Comparison of ENCODE assay signal across 28 cellular contexts in genomic region chr2:138396843-138397242, GRCh38.
"Had no signal": no experiment of that assay in that cellular context is flagged by ENCODE, and none has a peak within 500 bp of the region (broad histone marks: within the 10 kb centered on the region; RNA-seq: fewer than 3 reads in every experiment).

No MANE protein-coding gene starts in this region.

- DNase-seq: hippocampal formation; kidney; left colon; left lung; lower lobe of right lung; mammary epithelial cell; mesenchymal stem cell; naive thymus-derived CD8-positive, alpha-beta T cell; nucleus accumbens; pancreas; posterior cingulate gyrus; retina; right cardiac atrium; sigmoid colon; small intestine; spleen; stimulated activated CD4-positive, alpha-beta T cell treated with anti-CD3 and anti-CD28 coated beads, Interleukin-4, amount 100 ng/mL, for 24 hours; stimulated activated naive CD4-positive, alpha-beta T cell; tibial artery; upper lobe of left lung had no signal

- H3K4me3 ChIP-seq: left lung, lower lobe of right lung, pancreas, prostate gland, sigmoid colon, spleen, suprapubic skin, thoracic aorta, tibial artery, upper lobe of left lung, vagina had no signal

- ATAC-seq: left colon; lower lobe of right lung; naive thymus-derived CD8-positive, alpha-beta T cell; pancreas; stimulated activated effector memory CD8-positive, alpha-beta T cell treated with anti-CD3 and anti-CD28 coated beads, Interleukin-12 subunit alpha, Interleukin-12 subunit beta, amount 100 ng/mL, for 72 hours had no signal

- H3K4me1 ChIP-seq: left lung, lower lobe of right lung, pancreas, prostate gland, sigmoid colon, spleen, upper lobe of left lung had no signal

- H3K4me3 Mint-ChIP-seq: naive thymus-derived CD8-positive, alpha-beta T cell; nephron; neural crest cell; stimulated activated effector memory CD8-positive, alpha-beta T cell treated with anti-CD3 and anti-CD28 coated beads, Interleukin-12 subunit alpha, Interleukin-12 subunit beta, amount 100 ng/mL, for 72 hours; stimulated activated naive CD8-positive, alpha-beta T cell treated with anti-CD3 and anti-CD28 coated beads, Interleukin-15, Interleukin-2, amounts not matched to agents 100 ng/mL and 50 ng/mL, for 24 hours had no signal

- H3K27me3 ChIP-seq: left lung, pancreas, sigmoid colon, spleen, suprapubic skin, tibial artery, upper lobe of left lung, vagina had no signal

- H3K27me3 Mint-ChIP-seq: stimulated activated naive CD8-positive, alpha-beta T cell treated with anti-CD3 and anti-CD28 coated beads, Interleukin-15, Interleukin-2, amounts not matched to agents 100 ng/mL and 50 ng/mL, for 24 hours had no signal

- H3K9me3 ChIP-seq: pancreas, prostate gland, suprapubic skin, thoracic aorta, vagina had no signal

- H3K4me1 Mint-ChIP-seq: naive thymus-derived CD8-positive, alpha-beta T cell; nephron; neural crest cell; stimulated activated effector memory CD8-positive, alpha-beta T cell treated with anti-CD3 and anti-CD28 coated beads, Interleukin-12 subunit alpha, Interleukin-12 subunit beta, amount 100 ng/mL, for 72 hours had no signal

- H3K36me3 Mint-ChIP-seq: stimulated activated effector memory CD8-positive, alpha-beta T cell treated with anti-CD3 and anti-CD28 coated beads, Interleukin-12 subunit alpha, Interleukin-12 subunit beta, amount 100 ng/mL, for 72 hours had no signal

- FAIRE-seq: kidney, pancreas, small intestine had no signal

- H3K27ac ChIP-seq: left lung, lower lobe of right lung, pancreas, prostate gland, sigmoid colon, spleen, suprapubic skin, thoracic aorta, upper lobe of left lung, vagina had no signal

- H3K36me3 ChIP-seq: left lung, lower lobe of right lung, pancreas, prostate gland, sigmoid colon, spleen, suprapubic skin, thoracic aorta, tibial artery, upper lobe of left lung, vagina had no signal

- H3K27ac Mint-ChIP-seq: naive thymus-derived CD8-positive, alpha-beta T cell; nephron; stimulated activated effector memory CD8-positive, alpha-beta T cell treated with anti-CD3 and anti-CD28 coated beads, Interleukin-12 subunit alpha, Interleukin-12 subunit beta, amount 100 ng/mL, for 72 hours; stimulated activated naive CD8-positive, alpha-beta T cell treated with anti-CD3 and anti-CD28 coated beads, Interleukin-15, Interleukin-2, amounts not matched to agents 100 ng/mL and 50 ng/mL, for 24 hours had no signal
